3 cellular contexts compared by ENCODE assay signal in genomic region chr2:18599509-18600254, GRCh38.
A peak's percentile ranks its signal among the peaks of the same experiment; 100 is the strongest.
TF ChIP-seq lines count a peak whose summit lies in the region.

No MANE protein-coding gene starts in this region.

TF ChIP-seq in liver, 16 proteins besides CTCF, POLR2A, EP300 and RAD21:
- TF ChIP-seq JUND (IDR thresholded peaks at IDR 0.05), result no peak
- TF ChIP-seq HNF4G (IDR thresholded peaks at IDR 0.05), result no peak
- TF ChIP-seq RXRA (IDR thresholded peaks at IDR 0.05), result peak; percentile 33 to 46
- no peak for TF ChIP-seq GABPA (IDR thresholded peaks at IDR 0.05 in 1 of 2, conservative IDR thresholded peaks at IDR 0.05 in 1 of 2)
- TF ChIP-seq FOXA2 (IDR thresholded peaks at IDR 0.05), result peak; percentile 25
- TF ChIP-seq SP1 (IDR thresholded peaks at IDR 0.05), result peak; percentile 45
- TF ChIP-seq, protein P1, sequence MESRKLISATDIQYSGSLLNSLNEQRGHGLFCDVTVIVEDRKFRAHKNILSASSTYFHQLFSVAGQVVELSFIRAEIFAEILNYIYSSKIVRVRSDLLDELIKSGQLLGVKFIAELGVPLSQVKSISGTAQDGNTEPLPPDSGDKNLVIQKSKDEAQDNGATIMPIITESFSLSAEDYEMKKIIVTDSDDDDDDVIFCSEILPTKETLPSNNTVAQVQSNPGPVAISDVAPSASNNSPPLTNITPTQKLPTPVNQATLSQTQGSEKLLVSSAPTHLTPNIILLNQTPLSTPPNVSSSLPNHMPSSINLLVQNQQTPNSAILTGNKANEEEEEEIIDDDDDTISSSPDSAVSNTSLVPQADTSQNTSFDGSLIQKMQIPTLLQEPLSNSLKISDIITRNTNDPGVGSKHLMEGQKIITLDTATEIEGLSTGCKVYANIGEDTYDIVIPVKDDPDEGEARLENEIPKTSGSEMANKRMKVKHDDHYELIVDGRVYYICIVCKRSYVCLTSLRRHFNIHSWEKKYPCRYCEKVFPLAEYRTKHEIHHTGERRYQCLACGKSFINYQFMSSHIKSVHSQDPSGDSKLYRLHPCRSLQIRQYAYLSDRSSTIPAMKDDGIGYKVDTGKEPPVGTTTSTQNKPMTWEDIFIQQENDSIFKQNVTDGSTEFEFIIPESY (IDR thresholded peaks at IDR 0.05), result no peak
- peak; percentile 20 for TF ChIP-seq ATF3 (IDR thresholded peaks at IDR 0.05)
- TF ChIP-seq REST (IDR thresholded peaks at IDR 0.05), result no peak
- TF ChIP-seq, protein P2, sequence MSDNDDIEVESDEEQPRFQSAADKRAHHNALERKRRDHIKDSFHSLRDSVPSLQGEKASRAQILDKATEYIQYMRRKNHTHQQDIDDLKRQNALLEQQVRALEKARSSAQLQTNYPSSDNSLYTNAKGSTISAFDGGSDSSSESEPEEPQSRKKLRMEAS (IDR thresholded peaks at IDR 0.05), result no peak
- no peak for TF ChIP-seq FOXA1 (IDR thresholded peaks at IDR 0.05)
- TF ChIP-seq TAF1 (conservative IDR thresholded peaks at IDR 0.05), result no peak
- TF ChIP-seq HNF4A (conservative IDR thresholded peaks at IDR 0.05), result peak; percentile 6 to 27

TF ChIP-seq in HepG2, 621 proteins besides CTCF, POLR2A, EP300 and RAD21:
- TF ChIP-seq ZNF24 (IDR thresholded peaks at IDR 0.05), result no peak
- TF ChIP-seq SATB2 (CRISPR knock-in tag; IDR thresholded peaks at IDR 0.05), result no peak
- no peak for TF ChIP-seq NCOA5 (CRISPR knock-in tag; IDR thresholded peaks at IDR 0.05)
- no peak for TF ChIP-seq ZIK1 (CRISPR knock-in tag; IDR thresholded peaks at IDR 0.05; ENCODE audit: borderline replicate concordance, low read depth)
- no peak for TF ChIP-seq REST (IDR thresholded peaks at IDR 0.05; ENCODE audit: borderline replicate concordance in 1 of 2, low read depth in 1 of 2, low read length in 2 of 2)
- TF ChIP-seq, protein P3, sequence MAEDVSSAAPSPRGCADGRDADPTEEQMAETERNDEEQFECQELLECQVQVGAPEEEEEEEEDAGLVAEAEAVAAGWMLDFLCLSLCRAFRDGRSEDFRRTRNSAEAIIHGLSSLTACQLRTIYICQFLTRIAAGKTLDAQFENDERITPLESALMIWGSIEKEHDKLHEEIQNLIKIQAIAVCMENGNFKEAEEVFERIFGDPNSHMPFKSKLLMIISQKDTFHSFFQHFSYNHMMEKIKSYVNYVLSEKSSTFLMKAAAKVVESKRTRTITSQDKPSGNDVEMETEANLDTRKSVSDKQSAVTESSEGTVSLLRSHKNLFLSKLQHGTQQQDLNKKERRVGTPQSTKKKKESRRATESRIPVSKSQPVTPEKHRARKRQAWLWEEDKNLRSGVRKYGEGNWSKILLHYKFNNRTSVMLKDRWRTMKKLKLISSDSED (CRISPR knock-in tag; IDR thresholded peaks at IDR 0.05), result no peak
- no peak for TF ChIP-seq ZNF354B (CRISPR knock-in tag; IDR thresholded peaks at IDR 0.05)
- TF ChIP-seq NR3C1 (CRISPR knock-in tag; IDR thresholded peaks at IDR 0.05), result no peak
- no peak for TF ChIP-seq ZFP36 (IDR thresholded peaks at IDR 0.05; ENCODE audit: borderline replicate concordance, low read depth, low read length, partially characterized antibody)
- no peak for TF ChIP-seq HOXA5 (CRISPR knock-in tag; IDR thresholded peaks at IDR 0.05)
- TF ChIP-seq TBL1XR1 (IDR thresholded peaks at IDR 0.05; ENCODE audit: borderline replicate concordance, low read length, partially characterized antibody), result no peak
- no peak for TF ChIP-seq GABPA (IDR thresholded peaks at IDR 0.05; ENCODE audit: low read depth, low read length)
- TF ChIP-seq GABPA (CRISPR knock-in tag; IDR thresholded peaks at IDR 0.05; ENCODE audit: low read depth), result no peak
- TF ChIP-seq MAZ (IDR thresholded peaks at IDR 0.05; ENCODE audit: borderline replicate concordance, low read depth, low read length), result no peak
- no peak for TF ChIP-seq MAZ (CRISPR knock-in tag; IDR thresholded peaks at IDR 0.05; ENCODE audit: low read depth)

TF ChIP-seq in GM23338, 12 proteins besides CTCF, POLR2A, EP300 and RAD21:
- TF ChIP-seq ZNF114 (CRISPR knock-in tag; IDR thresholded peaks at IDR 0.05) (no peak), EZH2phosphoT487 (IDR thresholded peaks at IDR 0.05; ENCODE audit: unreplicated experiment) (no peak), EZH2 (IDR thresholded peaks at IDR 0.05; ENCODE audit: low read depth, unreplicated experiment) (no peak), JUNB (IDR thresholded peaks at IDR 0.05; ENCODE audit: unreplicated experiment) (no peak), NANOG (IDR thresholded peaks at IDR 0.05; ENCODE audit: borderline replicate concordance) (no peak), POLR2AphosphoS5 (IDR thresholded peaks at IDR 0.05; ENCODE audit: low read depth) (no peak), CREB1 (CRISPR knock-in tag; IDR thresholded peaks at IDR 0.05; ENCODE audit: low read depth) (no peak), ZNF331 (CRISPR knock-in tag; IDR thresholded peaks at IDR 0.05; ENCODE audit: low read depth) (no peak), REST (IDR thresholded peaks at IDR 0.05; ENCODE audit: unreplicated experiment) (no peak), ETS1 (IDR thresholded peaks at IDR 0.05) (no peak), STAT1 (IDR thresholded peaks at IDR 0.05; ENCODE audit: unreplicated experiment) (no peak)
- TF ChIP-seq, protein P4, sequence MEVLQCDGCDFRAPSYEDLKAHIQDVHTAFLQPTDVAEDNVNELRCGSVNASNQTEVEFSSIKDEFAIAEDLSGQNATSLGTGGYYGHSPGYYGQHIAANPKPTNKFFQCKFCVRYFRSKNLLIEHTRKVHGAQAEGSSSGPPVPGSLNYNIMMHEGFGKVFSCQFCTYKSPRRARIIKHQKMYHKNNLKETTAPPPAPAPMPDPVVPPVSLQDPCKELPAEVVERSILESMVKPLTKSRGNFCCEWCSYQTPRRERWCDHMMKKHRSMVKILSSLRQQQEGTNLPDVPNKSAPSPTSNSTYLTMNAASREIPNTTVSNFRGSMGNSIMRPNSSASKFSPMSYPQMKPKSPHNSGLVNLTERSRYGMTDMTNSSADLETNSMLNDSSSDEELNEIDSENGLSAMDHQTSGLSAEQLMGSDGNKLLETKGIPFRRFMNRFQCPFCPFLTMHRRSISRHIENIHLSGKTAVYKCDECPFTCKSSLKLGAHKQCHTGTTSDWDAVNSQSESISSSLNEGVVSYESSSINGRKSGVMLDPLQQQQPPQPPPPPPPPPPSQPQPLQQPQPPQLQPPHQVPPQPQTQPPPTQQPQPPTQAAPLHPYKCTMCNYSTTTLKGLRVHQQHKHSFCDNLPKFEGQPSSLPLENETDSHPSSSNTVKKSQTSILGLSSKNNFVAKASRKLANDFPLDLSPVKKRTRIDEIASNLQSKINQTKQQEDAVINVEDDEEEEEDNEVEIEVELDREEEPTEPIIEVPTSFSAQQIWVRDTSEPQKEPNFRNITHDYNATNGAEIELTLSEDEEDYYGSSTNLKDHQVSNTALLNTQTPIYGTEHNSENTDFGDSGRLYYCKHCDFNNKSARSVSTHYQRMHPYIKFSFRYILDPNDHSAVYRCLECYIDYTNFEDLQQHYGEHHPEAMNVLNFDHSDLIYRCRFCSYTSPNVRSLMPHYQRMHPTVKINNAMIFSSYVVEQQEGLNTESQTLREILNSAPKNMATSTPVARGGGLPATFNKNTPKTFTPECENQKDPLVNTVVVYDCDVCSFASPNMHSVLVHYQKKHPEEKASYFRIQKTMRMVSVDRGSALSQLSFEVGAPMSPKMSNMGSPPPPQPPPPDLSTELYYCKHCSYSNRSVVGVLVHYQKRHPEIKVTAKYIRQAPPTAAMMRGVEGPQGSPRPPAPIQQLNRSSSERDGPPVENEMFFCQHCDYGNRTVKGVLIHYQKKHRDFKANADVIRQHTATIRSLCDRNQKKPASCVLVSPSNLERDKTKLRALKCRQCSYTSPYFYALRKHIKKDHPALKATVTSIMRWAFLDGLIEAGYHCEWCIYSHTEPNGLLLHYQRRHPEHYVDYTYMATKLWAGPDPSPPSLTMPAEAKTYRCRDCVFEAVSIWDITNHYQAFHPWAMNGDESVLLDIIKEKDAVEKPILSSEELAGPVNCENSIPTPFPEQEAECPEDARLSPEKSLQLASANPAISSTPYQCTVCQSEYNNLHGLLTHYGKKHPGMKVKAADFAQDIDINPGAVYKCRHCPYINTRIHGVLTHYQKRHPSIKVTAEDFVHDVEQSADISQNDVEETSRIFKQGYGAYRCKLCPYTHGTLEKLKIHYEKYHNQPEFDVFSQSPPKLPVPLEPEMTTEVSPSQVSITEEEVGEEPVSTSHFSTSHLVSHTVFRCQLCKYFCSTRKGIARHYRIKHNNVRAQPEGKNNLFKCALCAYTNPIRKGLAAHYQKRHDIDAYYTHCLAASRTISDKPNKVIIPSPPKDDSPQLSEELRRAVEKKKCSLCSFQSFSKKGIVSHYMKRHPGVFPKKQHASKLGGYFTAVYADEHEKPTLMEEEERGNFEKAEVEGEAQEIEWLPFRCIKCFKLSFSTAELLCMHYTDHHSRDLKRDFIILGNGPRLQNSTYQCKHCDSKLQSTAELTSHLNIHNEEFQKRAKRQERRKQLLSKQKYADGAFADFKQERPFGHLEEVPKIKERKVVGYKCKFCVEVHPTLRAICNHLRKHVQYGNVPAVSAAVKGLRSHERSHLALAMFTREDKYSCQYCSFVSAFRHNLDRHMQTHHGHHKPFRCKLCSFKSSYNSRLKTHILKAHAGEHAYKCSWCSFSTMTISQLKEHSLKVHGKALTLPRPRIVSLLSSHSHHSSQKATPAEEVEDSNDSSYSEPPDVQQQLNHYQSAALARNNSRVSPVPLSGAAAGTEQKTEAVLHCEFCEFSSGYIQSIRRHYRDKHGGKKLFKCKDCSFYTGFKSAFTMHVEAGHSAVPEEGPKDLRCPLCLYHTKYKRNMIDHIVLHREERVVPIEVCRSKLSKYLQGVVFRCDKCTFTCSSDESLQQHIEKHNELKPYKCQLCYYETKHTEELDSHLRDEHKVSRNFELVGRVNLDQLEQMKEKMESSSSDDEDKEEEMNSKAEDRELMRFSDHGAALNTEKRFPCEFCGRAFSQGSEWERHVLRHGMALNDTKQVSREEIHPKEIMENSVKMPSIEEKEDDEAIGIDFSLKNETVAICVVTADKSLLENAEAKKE (CRISPR knock-in tag; IDR thresholded peaks at IDR 0.05), result no peak
